Comparison of ENCODE assay signal across 8 cellular contexts in the genomic region with DNA sequence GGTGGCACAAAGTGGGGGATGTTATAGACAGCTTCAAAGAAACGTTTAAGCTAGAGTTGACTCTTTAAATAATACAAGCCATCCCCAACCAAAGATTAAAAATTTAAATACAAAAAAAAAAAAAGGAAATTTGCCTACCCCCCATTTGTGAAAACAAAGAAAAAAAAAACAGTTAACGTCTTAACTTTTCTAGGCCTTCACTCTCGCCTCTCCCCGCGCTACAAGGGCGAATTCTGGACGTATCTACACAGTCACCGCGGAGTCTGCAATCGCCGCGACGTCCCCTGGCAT. TPM values are rescaled to one million over a fixed set of nuclear protein-coding genes. Genes with fewer than 3 reads are reported as not detected.
A peak's percentile ranks its signal among the peaks of the same experiment; 100 is the strongest.
DNase-seq lines count a peak whose midpoint lies in the region; ATAC-seq and TF ChIP-seq lines count a peak whose summit lies in the region.

No MANE protein-coding gene starts in this region.

- POLR2A ChIA-PET in activated CD4-positive, alpha-beta T cell treated with anti-CD3 and anti-CD28 coated beads for 36 hours (lab: Charles Lee): no interaction called here

- H3K27me3 ChIP-seq in breast epithelium (no peaks in the 10 kb centered on the region), right lobe of liver (no peaks in the 10 kb centered on the region), tibial artery (no peaks in the 10 kb centered on the region)

- peaks cover 8% of the 10 kb centered on the region for H3K36me3 Mint-ChIP-seq in activated CD4-positive, alpha-beta T cell treated with anti-CD3 and anti-CD28 coated beads for 36 hours (ENCODE audit: low read depth)

- peak overlapping the region; percentile 85 to 94 (median 89) for H3K4me3 ChIP-seq in breast epithelium
- H3K4me3 ChIP-seq in right lobe of liver: peak overlapping the region; percentile 75 to 80 (median 79)
- peak overlapping the region; percentile 84 to 87 for H3K4me3 ChIP-seq in tibial artery

- CTCF ChIA-PET in activated CD4-positive, alpha-beta T cell treated with anti-CD3 and anti-CD28 coated beads for 36 hours (lab: Charles Lee): interaction anchor here (0.6 to 1.4 kb wide), 4 partner anchors 18 to 1954 kb away, joined by 3 to 4 read pairs (median 4); no protein-coding TSS in a partner anchor

- no peak for ATAC-seq in activated CD4-positive, alpha-beta T cell treated with anti-CD3 and anti-CD28 coated beads for 36 hours
- ATAC-seq in right lobe of liver: peak; percentile 14 to 32 (median 20)
- no peak for ATAC-seq in HG03196 (IDR thresholded peaks at IDR 0.05; ENCODE audit: unreplicated experiment)

- H3K36me3 ChIP-seq in breast epithelium (no peaks in the 10 kb centered on the region), right lobe of liver (no peaks in the 10 kb centered on the region), tibial artery (no peaks in the 10 kb centered on the region)

- no peaks in the 10 kb centered on the region for H3K9me3 ChIP-seq in breast epithelium
- no peaks in the 10 kb centered on the region for H3K9me3 ChIP-seq in right lobe of liver
- H3K9me3 ChIP-seq in tibial artery: no peaks in the 10 kb centered on the region

- H3K27ac ChIP-seq in breast epithelium (peak overlapping the region; percentile 96 to 97), right lobe of liver (peak overlapping the region; percentile 75 to 99 (median 95)), tibial artery (peak overlapping the region; percentile 93 to 96)

- intact Hi-C loops in activated CD4-positive, alpha-beta T cell treated with anti-CD3 and anti-CD28 coated beads for 36 hours (cut with DNase I, micrococcal nuclease): loop anchor here (1.0 to 5.0 kb wide), 7 partner anchors 65 to 1840 kb away; a partner anchor contains a TSS
- intact Hi-C loops in breast epithelium (cut with DNase I; ENCODE audit: low total_unique reads) (no loop called here), right lobe of liver (cut with DNase I) (no loop called here), tibial artery (cut with DNase I; ENCODE audit: low total_unique reads) (loop anchor here (2.0 to 5.0 kb wide), 2 partner anchors 74 to 135 kb away; no protein-coding TSS in a partner anchor)

- no peak for DNase-seq in activated CD4-positive, alpha-beta T cell treated with anti-CD3 and anti-CD28 coated beads for 36 hours
- DNase-seq in activated CD4-positive, alpha-beta T cell treated with anti-CD3 and anti-CD28 coated beads, Interleukin-2, amount 50 U/mL, for 4 hours: no peak
- DNase-seq in breast epithelium (ENCODE audit: low spot score in 2 of 2) (no peak), right lobe of liver (no peak), tibial artery (no peak), NCI-H2081 treated with DMSO at 0.1 percent for 48 hours (lab: John Stamatoyannopoulos, UW) (no peak), NCI-H1436 treated with DMSO at 0.1 percent for 48 hours (lab: John Stamatoyannopoulos, UW) (no peak)

- H3K4me1 Mint-ChIP-seq in activated CD4-positive, alpha-beta T cell treated with anti-CD3 and anti-CD28 coated beads for 36 hours: peaks cover 29% of the 10 kb centered on the region

- H3K4me3 Mint-ChIP-seq in activated CD4-positive, alpha-beta T cell treated with anti-CD3 and anti-CD28 coated beads for 36 hours: peak overlapping the region; percentile 72

- TF ChIP-seq CTCF in breast epithelium (IDR thresholded peaks at IDR 0.05) (peak in 1 of 3 donors; percentile 14), right lobe of liver (IDR thresholded peaks at IDR 0.05) (no peak), tibial artery (IDR thresholded peaks at IDR 0.05) (no peak)

- no peak for TF ChIP-seq POLR2A in breast epithelium (IDR thresholded peaks at IDR 0.05)
- no peak for TF ChIP-seq POLR2A in right lobe of liver (IDR thresholded peaks at IDR 0.05)

- 8% methylated on average over 13 of the region's 13 CpGs for WGBS in right lobe of liver (ENCODE audit: insufficient coverage, low coverage, low lambda C conversion rate, missing lambda C conversion rate)

- H3K27ac Mint-ChIP-seq in activated CD4-positive, alpha-beta T cell treated with anti-CD3 and anti-CD28 coated beads for 36 hours: peak overlapping the region; percentile 59

- no peaks in the 10 kb centered on the region for H3K9me3 Mint-ChIP-seq in activated CD4-positive, alpha-beta T cell treated with anti-CD3 and anti-CD28 coated beads for 36 hours (ENCODE audit: low read depth)

- H3K4me1 ChIP-seq in breast epithelium (peaks cover 0 to 18% of the 10 kb centered on the region in 2 donors), right lobe of liver (peaks cover 4 to 49% (median 17%) of the 10 kb centered on the region in 4 donors), tibial artery (peaks cover 0 to 35% (median 22%) of the 10 kb centered on the region in 4 donors)

- H3K27me3 Mint-ChIP-seq in activated CD4-positive, alpha-beta T cell treated with anti-CD3 and anti-CD28 coated beads for 36 hours: no peaks in the 10 kb centered on the region

RNA-seq across cellular contexts. Expression of a gene that starts 0.5 kb away (rescaled TPM):
- 10 to 100 TPM; 47.5 to 58.7 TPM for total RNA-seq in activated CD4-positive, alpha-beta T cell treated with anti-CD3 and anti-CD28 coated beads for 36 hours
- 10 to 100 TPM; 51.1 to 94.3 (median 72.4) TPM for total RNA-seq in breast epithelium
- total RNA-seq in right lobe of liver: 10 to 100 TPM; 13.1 to 23.1 (median 20.3) TPM

Comparison
In these comparisons a context has a peak if more than half of its experiments do, and no peak if none do; other contexts are left out.
1. ATAC-seq: peak in right lobe of liver (4 of 4); none in activated CD4-positive, alpha-beta T cell treated with anti-CD3 and anti-CD28 coated beads for 36 hours (single experiment) and HG03196 (single experiment).
2. intact Hi-C loops: an anchor here in activated CD4-positive, alpha-beta T cell treated with anti-CD3 and anti-CD28 coated beads for 36 hours (1.0 to 5.0 kb wide) and tibial artery (2.0 to 5.0 kb wide); none called in breast epithelium and right lobe of liver.
3. Peak in every context shown above with its lines, with median percentiles within 50 percentile points of each other: H3K27ac ChIP-seq and H3K4me3 ChIP-seq.